Comparison of ENCODE assay signal across 20 cellular contexts in the genomic region with DNA sequence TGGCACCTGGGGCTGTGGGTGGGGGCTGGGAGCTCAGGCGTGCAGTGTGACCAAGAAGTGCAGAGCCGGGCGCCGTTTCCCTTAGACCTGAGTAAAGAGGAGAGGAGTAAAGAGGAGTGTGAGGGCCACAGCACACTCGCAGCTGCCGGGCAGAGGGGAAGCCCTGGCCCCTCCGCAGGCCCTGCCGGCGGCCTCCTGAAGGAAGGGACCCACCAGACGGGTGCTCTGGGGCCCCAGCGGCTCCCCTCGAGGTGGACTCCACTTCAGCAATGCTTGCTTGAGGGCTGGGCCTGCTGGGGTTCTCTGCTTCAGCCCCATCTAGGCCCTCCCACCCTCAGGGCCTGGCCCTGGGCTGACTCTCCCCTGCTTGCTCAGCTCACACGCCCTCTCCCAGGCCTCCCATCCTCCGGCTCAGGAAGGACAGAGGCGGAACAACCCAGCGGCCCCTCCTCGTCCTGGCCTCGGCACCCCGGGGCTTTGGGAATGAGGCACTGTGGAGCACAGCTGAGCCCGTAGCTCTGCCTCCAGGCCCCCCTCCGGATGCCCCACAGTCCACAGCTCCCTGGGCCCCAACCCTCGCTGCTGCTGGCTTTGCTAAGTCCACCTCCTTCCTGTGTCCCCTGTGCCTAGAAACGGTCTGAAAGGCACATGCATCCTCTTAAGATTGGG.
DNase-seq lines count a peak whose midpoint lies in the region; ATAC-seq and TF ChIP-seq lines count a peak whose summit lies in the region.
"Had no signal": no experiment of that assay in that cellular context is flagged by ENCODE, and none has a peak within 500 bp of the region (broad histone marks: within the 10 kb centered on the region; RNA-seq: fewer than 3 reads in every experiment).

No MANE protein-coding gene starts in this region.

- H3K36me3 Mint-ChIP-seq in GM23338 (ENCODE audit: low read depth) = no peaks in the 10 kb centered on the region
- H3K36me3 Mint-ChIP-seq: CD8-positive, alpha-beta memory T cell had no signal

- peaks cover 39% of the 10 kb centered on the region for H3K4me1 Mint-ChIP-seq in GM23338
- H3K4me1 Mint-ChIP-seq: CD8-positive, alpha-beta memory T cell had no signal

- H3K9me2 ChIP-seq in GM23338 (ENCODE audit: insufficient read depth) = no peaks in the 10 kb centered on the region
- H3K9me2 ChIP-seq: SK-N-SH had no signal

- H3K9me3 Mint-ChIP-seq in GM23338 = no peaks in the 10 kb centered on the region
- H3K9me3 Mint-ChIP-seq: CD8-positive, alpha-beta memory T cell had no signal

- no peaks in the 10 kb centered on the region for H3K4me1 ChIP-seq in GM23338 (ENCODE audit: insufficient read depth)
- H3K4me1 ChIP-seq: A549 had no signal

- TF ChIP-seq CTCF in GM23338 (conservative IDR thresholded peaks at IDR 0.05; ENCODE audit: low read depth in 2 of 2) = no peak

- H3K36me3 ChIP-seq in GM23338 (ENCODE audit: insufficient read depth) = no peaks in the 10 kb centered on the region

- peaks cover 3% of the 10 kb centered on the region for H3K27me3 Mint-ChIP-seq in GM23338 (ENCODE audit: insufficient read depth, low read depth, poor library complexity)

- H4K20me1 ChIP-seq in GM23338 (replicated peaks; ENCODE audit: insufficient read depth) = no peaks in the 10 kb centered on the region

- no peak overlapping the region for H3K4me3 Mint-ChIP-seq in GM23338
- H3K4me3 Mint-ChIP-seq: CD8-positive, alpha-beta memory T cell had no signal

- no peaks in the 10 kb centered on the region for H3K27me3 ChIP-seq in GM23338 (ENCODE audit: insufficient read depth)

- DNase-seq in GM23338 (ENCODE audit: low spot score) = no peak
- peak; percentile 86 for DNase-seq in iPS-NIHi11 (ENCODE audit: low spot score)
- peak; percentile 55 for DNase-seq in retina
- DNase-seq in NCI-H2107 (lab: John Stamatoyannopoulos, UW) = no peak
- no peak for DNase-seq in dedifferentiated amniotic fluid mesenchymal stem cell (ENCODE audit: extremely low spot score)
- no peak for DNase-seq in GM19240 (ENCODE audit: insufficient read length, low spot score)
- DNase-seq: CD8-positive, alpha-beta memory T cell; DMS79; MM.1S; NCI-H1092; NCI-H146; NCI-H2081; NCI-H510A; NCI-H774; SHP77; SK-N-SH had no signal

- H2AFZ ChIP-seq in GM23338 = no peak overlapping the region

- no peak overlapping the region for H3K27ac ChIP-seq in GM23338 (ENCODE audit: low read depth)
- H3K27ac ChIP-seq in angular gyrus (ENCODE audit: low read depth, low read length) = peak overlapping the region; percentile 89
- H3K27ac ChIP-seq: A549 had no signal

- peak; percentile 90 for ATAC-seq in GM23338
- no peak for ATAC-seq in HG02973 (IDR thresholded peaks at IDR 0.05; ENCODE audit: unreplicated experiment)
- ATAC-seq: A549, HCT116 had no signal

- no peaks in the 10 kb centered on the region for H3K79me2 ChIP-seq in GM23338 (replicated peaks; ENCODE audit: insufficient read depth)

- no peak overlapping the region; the same call in 1 of the 2 replicates for H3K27ac Mint-ChIP-seq in GM23338
- H3K27ac Mint-ChIP-seq: CD8-positive, alpha-beta memory T cell had no signal

- no peaks in the 10 kb centered on the region for H3F3A ChIP-seq in GM23338 (replicated peaks; ENCODE audit: low read depth)

- H3K4me3 ChIP-seq in GM23338 = no peak overlapping the region
- H3K4me3 ChIP-seq: A549 had no signal

- H3K4me2 ChIP-seq in GM23338 = no peak overlapping the region
- H3K4me2 ChIP-seq: A549, SK-N-SH had no signal

TF ChIP-seq in GM23338, 12 proteins besides CTCF, POLR2A, EP300 and RAD21:
- TF ChIP-seq CREB1 (CRISPR knock-in tag; IDR thresholded peaks at IDR 0.05; ENCODE audit: low read depth) = no peak
- no peak for TF ChIP-seq NANOG (IDR thresholded peaks at IDR 0.05; ENCODE audit: borderline replicate concordance)

Comparison
In these comparisons a context has a peak if more than half of its experiments do, and no peak if none do; other contexts are left out.
1. DNase-seq: peak in iPS-NIHi11 (single experiment) and retina (single experiment); none in GM23338 (single experiment), NCI-H2107 (single experiment), dedifferentiated amniotic fluid mesenchymal stem cell (single experiment) and GM19240 (single experiment).